In the genomic region with DNA sequence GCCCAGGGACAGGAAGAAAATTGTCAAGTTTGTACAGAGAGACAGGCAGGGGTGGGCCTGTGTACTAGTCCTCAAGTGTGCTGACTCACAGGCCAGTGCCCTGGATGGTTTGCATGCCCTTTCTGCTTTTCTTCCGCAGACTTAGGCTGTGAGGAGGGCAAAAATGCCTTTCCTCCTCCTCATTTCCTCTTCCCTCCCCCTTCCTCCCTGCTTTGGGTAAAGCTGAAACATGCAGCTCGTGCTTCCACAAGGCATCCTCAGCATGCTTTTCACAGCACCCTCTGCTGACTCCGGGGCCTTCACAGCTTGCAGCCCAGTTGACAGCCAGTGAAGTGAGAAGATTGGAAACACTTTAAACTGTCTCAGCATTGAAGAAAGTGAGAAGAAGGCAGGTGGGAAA, we compare ENCODE assay signal across 8 cellular contexts.
A peak's percentile ranks its signal among the peaks of the same experiment; 100 is the strongest.
DNase-seq lines count a peak whose midpoint lies in the region; ATAC-seq and TF ChIP-seq lines count a peak whose summit lies in the region.

No MANE protein-coding gene starts in this region.

- H3K9me3 Mint-ChIP-seq in activated CD8-positive, alpha-beta T cell treated with anti-CD3 and anti-CD28 coated beads for 36 hours, result no peaks in the 10 kb centered on the region
- H3K9me3 Mint-ChIP-seq in activated T-cell treated with anti-CD3 and anti-CD28 coated beads, Interleukin-2, amount 50 U/mL, for 72 hours, result no peaks in the 10 kb centered on the region

- H3K9me3 ChIP-seq in SK-N-SH (no peaks in the 10 kb centered on the region), osteoblast (ENCODE audit: low read depth, low read length) (no peaks in the 10 kb centered on the region)

- 12% methylated on average over 3 of the region's 3 CpGs for WGBS in SK-N-SH (ENCODE audit: low lambda C conversion rate)

- H3K4me2 ChIP-seq in SK-N-SH (peak overlapping the region; percentile 57), osteoblast (ENCODE audit: insufficient read depth, low read length) (peak overlapping the region; percentile 30)

- ATAC-seq in foreskin keratinocyte, result peak; percentile 95
- no peak for ATAC-seq in activated CD8-positive, alpha-beta T cell treated with anti-CD3 and anti-CD28 coated beads for 36 hours
- no peak for ATAC-seq in GM18498 (IDR thresholded peaks at IDR 0.05; ENCODE audit: unreplicated experiment)
- ATAC-seq in activated T-cell treated with anti-CD3 and anti-CD28 coated beads, Interleukin-2, amount 50 U/mL, for 72 hours (replicated peaks in 1 of 2), result no peak

- H3K27ac ChIP-seq in SK-N-SH (ENCODE audit: low read depth in 2 of 2, low read length in 1 of 2), result peak overlapping the region; percentile 80 to 95
- H3K27ac ChIP-seq in foreskin keratinocyte, result no peak overlapping the region
- peak overlapping the region; percentile 64 for H3K27ac ChIP-seq in osteoblast (ENCODE audit: low read depth, low read length)

- intact Hi-C loops in activated CD8-positive, alpha-beta T cell treated with anti-CD3 and anti-CD28 coated beads for 36 hours (cut with micrococcal nuclease), result no loop called here

- H3K36me3 ChIP-seq in SK-N-SH (replicated peaks in 1 of 2; ENCODE audit: control insufficient read depth in 1 of 2, insufficient read depth in 2 of 2, low read length in 1 of 2), result no peaks in the 10 kb centered on the region
- no peaks in the 10 kb centered on the region for H3K36me3 ChIP-seq in osteoblast (ENCODE audit: insufficient read depth, low read length)

- H3K4me3 ChIP-seq in SK-N-SH (ENCODE audit: low read depth in 2 of 2, low read length in 1 of 2) (0 out of 4 replicates have a peak overlapping the region, but pooled peaks of 1 of the 2 experiments have one; percentile 10), osteoblast (ENCODE audit: insufficient read depth, low read length) (no peak overlapping the region)

- no peaks in the 10 kb centered on the region for H3K36me3 Mint-ChIP-seq in activated CD8-positive, alpha-beta T cell treated with anti-CD3 and anti-CD28 coated beads for 36 hours (ENCODE audit: low read depth)
- H3K36me3 Mint-ChIP-seq in activated T-cell treated with anti-CD3 and anti-CD28 coated beads, Interleukin-2, amount 50 U/mL, for 72 hours (ENCODE audit: insufficient read depth in 2 of 2), result no peaks in the 10 kb centered on the region

- H2AFZ ChIP-seq in SK-N-SH (ENCODE audit: low read depth) (peak overlapping the region; percentile 83), osteoblast (ENCODE audit: low read length) (peak overlapping the region; percentile 66)

- H3K9ac ChIP-seq in SK-N-SH, result peak overlapping the region; percentile 58; the same call in 1 of the 2 replicates

- H3K4me1 ChIP-seq in SK-N-SH (ENCODE audit: control insufficient read depth in 1 of 2, insufficient read depth in 2 of 2, low read depth in 1 of 2, low read length in 1 of 2) (peaks cover 0 to 35% of the 10 kb centered on the region in 2 experiments; a peak in 3 of 4 replicates), foreskin keratinocyte (peaks cover 28% of the 10 kb centered on the region), osteoblast (ENCODE audit: insufficient read depth, low read length) (peaks cover 30% of the 10 kb centered on the region)

- H3K79me2 ChIP-seq in SK-N-SH (ENCODE audit: insufficient read depth) (no peaks in the 10 kb centered on the region), osteoblast (ENCODE audit: insufficient read depth, low read length) (no peaks in the 10 kb centered on the region)

- H3K4me1 Mint-ChIP-seq in activated CD8-positive, alpha-beta T cell treated with anti-CD3 and anti-CD28 coated beads for 36 hours (ENCODE audit: low read depth), result no peaks in the 10 kb centered on the region
- H3K4me1 Mint-ChIP-seq in activated T-cell treated with anti-CD3 and anti-CD28 coated beads, Interleukin-2, amount 50 U/mL, for 72 hours (ENCODE audit: low read depth), result no peaks in the 10 kb centered on the region

- CTCF ChIA-PET in SK-N-SH (lab: Yijun Ruan, JAX), result interaction anchor here (1.6 kb wide), 1 partner anchor 336 kb away, joined by 4 read pairs; no protein-coding TSS in a partner anchor
- CTCF ChIA-PET in activated CD8-positive, alpha-beta T cell treated with anti-CD3 and anti-CD28 coated beads for 36 hours (lab: Charles Lee), result no interaction called here

- no peaks in the 10 kb centered on the region for H3K9me2 ChIP-seq in SK-N-SH

- peak in 1 of 2 experiments; percentile 98; a peak in 2 of 4 replicates for TF ChIP-seq EP300 in SK-N-SH (IDR thresholded peaks at IDR 0.05; ENCODE audit: borderline replicate concordance in 1 of 2, low read depth in 1 of 2, low read length in 1 of 2)

- H3K27me3 Mint-ChIP-seq in activated CD8-positive, alpha-beta T cell treated with anti-CD3 and anti-CD28 coated beads for 36 hours, result peaks cover 8% of the 10 kb centered on the region
- no peaks in the 10 kb centered on the region for H3K27me3 Mint-ChIP-seq in activated T-cell treated with anti-CD3 and anti-CD28 coated beads, Interleukin-2, amount 50 U/mL, for 72 hours (ENCODE audit: low read depth)

- no peak overlapping the region for H3K27ac Mint-ChIP-seq in activated CD8-positive, alpha-beta T cell treated with anti-CD3 and anti-CD28 coated beads for 36 hours
- no peak overlapping the region for H3K27ac Mint-ChIP-seq in activated T-cell treated with anti-CD3 and anti-CD28 coated beads, Interleukin-2, amount 50 U/mL, for 72 hours

- no peak overlapping the region for H3K4me3 Mint-ChIP-seq in activated CD8-positive, alpha-beta T cell treated with anti-CD3 and anti-CD28 coated beads for 36 hours
- no peak overlapping the region for H3K4me3 Mint-ChIP-seq in activated T-cell treated with anti-CD3 and anti-CD28 coated beads, Interleukin-2, amount 50 U/mL, for 72 hours

- TF ChIP-seq CTCF in SK-N-SH (IDR thresholded peaks at IDR 0.05) (peak; percentile 69), foreskin keratinocyte (conservative IDR thresholded peaks at IDR 0.05) (peak; percentile 69), osteoblast (IDR thresholded peaks at IDR 0.05; ENCODE audit: extremely low read depth, low read depth, low read length) (peak; percentile 69)
- no peak for TF ChIP-seq CTCF in activated CD8-positive, alpha-beta T cell treated with anti-CD3 and anti-CD28 coated beads for 36 hours (IDR thresholded peaks at IDR 0.05)

- H3K27me3 ChIP-seq in SK-N-SH (ENCODE audit: insufficient read depth) (no peaks in the 10 kb centered on the region), foreskin keratinocyte (no peaks in the 10 kb centered on the region), osteoblast (ENCODE audit: insufficient read depth, low read length) (no peaks in the 10 kb centered on the region)

- peaks cover 15% of the 10 kb centered on the region for H3F3A ChIP-seq in SK-N-SH (replicated peaks; ENCODE audit: insufficient read depth)

- H4K20me1 ChIP-seq in SK-N-SH (ENCODE audit: insufficient read depth), result no peaks in the 10 kb centered on the region
- H4K20me1 ChIP-seq in osteoblast (ENCODE audit: insufficient read depth, low read length), result no peaks in the 10 kb centered on the region

- POLR2A ChIA-PET in SK-N-SH (lab: Yijun Ruan, JAX), result no interaction called here
- POLR2A ChIA-PET in activated CD8-positive, alpha-beta T cell treated with anti-CD3 and anti-CD28 coated beads for 36 hours (lab: Charles Lee), result no interaction called here

- no peak for TF ChIP-seq RAD21 in SK-N-SH (IDR thresholded peaks at IDR 0.05; ENCODE audit: low read length)

- DNase-seq in GDM1 (lab: John Stamatoyannopoulos, UW) (peak; percentile 74), SK-N-SH (peak; percentile 1), foreskin keratinocyte (peak; percentile 93 to 98), osteoblast (ENCODE audit: insufficient read length, low spot score, missing footprints) (peak; percentile 74), MV-4-11 (lab: John Stamatoyannopoulos, UW) (no peak)
- DNase-seq in activated CD8-positive, alpha-beta T cell treated with anti-CD3 and anti-CD28 coated beads for 36 hours, result no peak
- no peak for DNase-seq in activated T-cell treated with anti-CD3 and anti-CD28 coated beads, Interleukin-2, amount 50 U/mL, for 72 hours

TF ChIP-seq in SK-N-SH, 30 proteins besides CTCF, POLR2A, EP300 and RAD21 (continues in another document):
- TF ChIP-seq EZH2phosphoT487 (IDR thresholded peaks at IDR 0.05; ENCODE audit: borderline replicate concordance, low read depth) (no peak), GABPA (IDR thresholded peaks at IDR 0.05; ENCODE audit: low read depth) (peak; percentile 59), SMC3 (IDR thresholded peaks at IDR 0.05; ENCODE audit: low read depth, low read length) (peak; percentile 28; the same call in 1 of the 2 replicates), TEAD4 (IDR thresholded peaks at IDR 0.05; ENCODE audit: borderline replicate concordance, insufficient read depth) (peak; percentile 97), YY1 (IDR thresholded peaks at IDR 0.05; ENCODE audit: low read depth) (0 out of 2 replicates have a peak, but pooled peaks have one; percentile 65), RXRA (IDR thresholded peaks at IDR 0.05; ENCODE audit: borderline replicate concordance, low read depth) (peak; percentile 89; the same call in 1 of the 2 replicates), TAF1 (IDR thresholded peaks at IDR 0.05; ENCODE audit: borderline replicate concordance, low read depth, low read length) (no peak), JUND (IDR thresholded peaks at IDR 0.05) (peak; percentile 96), NRF1 (IDR thresholded peaks at IDR 0.05; ENCODE audit: low read depth, low read length) (no peak)
- TF ChIP-seq, protein P1, sequence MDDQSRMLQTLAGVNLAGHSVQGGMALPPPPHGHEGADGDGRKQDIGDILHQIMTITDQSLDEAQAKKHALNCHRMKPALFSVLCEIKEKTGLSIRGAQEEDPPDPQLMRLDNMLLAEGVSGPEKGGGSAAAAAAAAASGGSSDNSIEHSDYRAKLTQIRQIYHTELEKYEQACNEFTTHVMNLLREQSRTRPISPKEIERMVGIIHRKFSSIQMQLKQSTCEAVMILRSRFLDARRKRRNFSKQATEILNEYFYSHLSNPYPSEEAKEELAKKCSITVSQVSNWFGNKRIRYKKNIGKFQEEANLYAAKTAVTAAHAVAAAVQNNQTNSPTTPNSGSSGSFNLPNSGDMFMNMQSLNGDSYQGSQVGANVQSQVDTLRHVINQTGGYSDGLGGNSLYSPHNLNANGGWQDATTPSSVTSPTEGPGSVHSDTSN (IDR thresholded peaks at IDR 0.05), result peak; percentile 93
- TF ChIP-seq, protein P2, sequence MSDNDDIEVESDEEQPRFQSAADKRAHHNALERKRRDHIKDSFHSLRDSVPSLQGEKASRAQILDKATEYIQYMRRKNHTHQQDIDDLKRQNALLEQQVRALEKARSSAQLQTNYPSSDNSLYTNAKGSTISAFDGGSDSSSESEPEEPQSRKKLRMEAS (IDR thresholded peaks at IDR 0.05; ENCODE audit: low read depth), result peak; percentile 100
- TF ChIP-seq, protein P3, sequence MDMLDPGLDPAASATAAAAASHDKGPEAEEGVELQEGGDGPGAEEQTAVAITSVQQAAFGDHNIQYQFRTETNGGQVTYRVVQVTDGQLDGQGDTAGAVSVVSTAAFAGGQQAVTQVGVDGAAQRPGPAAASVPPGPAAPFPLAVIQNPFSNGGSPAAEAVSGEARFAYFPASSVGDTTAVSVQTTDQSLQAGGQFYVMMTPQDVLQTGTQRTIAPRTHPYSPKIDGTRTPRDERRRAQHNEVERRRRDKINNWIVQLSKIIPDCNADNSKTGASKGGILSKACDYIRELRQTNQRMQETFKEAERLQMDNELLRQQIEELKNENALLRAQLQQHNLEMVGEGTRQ (IDR thresholded peaks at IDR 0.05; ENCODE audit: borderline replicate concordance, low read depth, low read length), result no peak

Comparison
In these comparisons a context has a peak if more than half of its experiments do, and no peak if none do; other contexts are left out.
1. DNase-seq: peak in GDM1 (single experiment), SK-N-SH (single experiment), foreskin keratinocyte (2 of 2) and osteoblast (single experiment); none in MV-4-11 (single experiment), activated CD8-positive, alpha-beta T cell treated with anti-CD3 and anti-CD28 coated beads for 36 hours (single experiment) and activated T-cell treated with anti-CD3 and anti-CD28 coated beads, Interleukin-2, amount 50 U/mL, for 72 hours (0 of 2).